ENCODE assay signal across 3 cellular contexts in genomic region chr4:6331468-6331867, GRCh38.
TF ChIP-seq lines count a peak whose summit lies in the region.

No MANE protein-coding gene starts in this region.

TF ChIP-seq in HepG2, 621 proteins besides CTCF, POLR2A, EP300 and RAD21 (continues in another document):
- TF ChIP-seq ZNF770 (CRISPR knock-in tag; IDR thresholded peaks at IDR 0.05) (no peak), ZSCAN29 (CRISPR knock-in tag; conservative IDR thresholded peaks at IDR 0.05) (no peak), FIP1L1 (IDR thresholded peaks at IDR 0.05; ENCODE audit: borderline replicate concordance, insufficient read depth, low read depth, low read length) (no peak), ZNF407 (CRISPR knock-in tag; IDR thresholded peaks at IDR 0.05; ENCODE audit: not compliant biosample characterization) (no peak)

TF ChIP-seq in HEK293, 187 proteins besides CTCF, POLR2A, EP300 and RAD21:
- TF ChIP-seq ZNF280D (tag by site-specific recombination; IDR thresholded peaks at IDR 0.05), result peak; percentile 86; the same call in 1 of the 2 replicates
- TF ChIP-seq ZNF707 (tag by site-specific recombination; IDR thresholded peaks at IDR 0.05), result no peak

TF ChIP-seq in K562, 482 proteins besides CTCF, POLR2A, EP300 and RAD21:
- TF ChIP-seq CTCFL (IDR thresholded peaks at IDR 0.05; ENCODE audit: borderline replicate concordance, insufficient read depth, low read depth, low read length, poor library complexity, severe bottlenecking) (no peak), MCM3 (IDR thresholded peaks at IDR 0.05) (no peak), RBM25 (IDR thresholded peaks at IDR 0.05; ENCODE audit: low read depth, low read length, severe bottlenecking) (peak; percentile 74), CHD4 (IDR thresholded peaks at IDR 0.05; ENCODE audit: insufficient read depth, insufficient replicate concordance, low read depth, low read length, poor library complexity, severe bottlenecking) (peak; percentile 43)
